In the genomic region with DNA sequence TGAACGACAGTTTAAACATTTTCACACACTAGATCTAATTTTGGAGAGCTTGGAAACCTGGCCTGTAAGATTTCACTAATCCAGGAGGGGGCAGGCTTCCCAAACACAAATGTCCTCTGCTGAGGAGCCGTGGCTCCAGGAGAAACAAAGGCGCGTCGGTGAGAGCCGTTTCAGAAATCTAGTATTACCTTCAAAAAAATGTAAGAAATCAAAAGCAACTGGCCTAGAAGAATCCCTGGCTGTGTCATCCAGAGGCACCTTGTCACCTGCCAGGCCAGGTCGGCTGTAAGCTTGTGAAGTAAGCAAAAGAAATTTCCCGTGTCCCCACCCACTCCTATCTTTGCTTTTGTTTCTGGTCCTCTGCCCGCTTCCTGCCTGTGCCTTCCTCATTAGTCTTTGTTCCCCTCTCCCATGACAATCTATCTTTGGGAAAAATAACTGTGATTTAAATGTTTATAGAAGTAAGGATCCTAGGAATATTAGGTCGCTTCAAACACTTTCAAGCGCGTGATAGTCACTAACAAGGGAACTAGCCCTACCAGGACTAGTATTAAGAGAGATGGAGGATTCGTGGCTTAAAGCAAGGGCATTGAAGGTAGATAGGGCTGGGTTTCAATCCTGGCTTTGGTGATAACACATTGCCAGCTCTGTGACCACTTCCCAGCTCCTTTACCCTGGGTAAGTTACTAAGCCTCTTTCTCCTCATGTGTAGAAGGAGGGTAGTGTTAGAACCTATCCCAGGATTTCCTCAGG, we compare ENCODE assay signal across 1 cellular context.
TF ChIP-seq lines count a peak whose summit lies in the region.

No MANE protein-coding gene starts in this region.

TF ChIP-seq in HepG2, 621 proteins besides CTCF, POLR2A, EP300 and RAD21 (continued from another document and continues in another):
- TF ChIP-seq ATF7-NPFF (CRISPR knock-in tag; IDR thresholded peaks at IDR 0.05; ENCODE audit: low read depth) (no peak), EZH2 (conservative IDR thresholded peaks at IDR 0.05; ENCODE audit: low read depth, low read length) (no peak), ZSCAN31 (CRISPR knock-in tag; IDR thresholded peaks at IDR 0.05; ENCODE audit: low read depth) (no peak), PHB2 (IDR thresholded peaks at IDR 0.05; ENCODE audit: partially characterized antibody) (no peak), ZNF256 (CRISPR knock-in tag; conservative IDR thresholded peaks at IDR 0.05) (peak; percentile 56; the same call in 1 of the 2 replicates), BORCS8-MEF2B (CRISPR knock-in tag; IDR thresholded peaks at IDR 0.05) (0 out of 2 replicates have a peak, but pooled peaks have one; percentile 47), ZNF230 (CRISPR knock-in tag; IDR thresholded peaks at IDR 0.05) (no peak), KDM6A (CRISPR knock-in tag; IDR thresholded peaks at IDR 0.05; ENCODE audit: low read depth) (no peak), ISL2 (CRISPR knock-in tag; IDR thresholded peaks at IDR 0.05) (peak; percentile 35; the same call in 1 of the 2 replicates), ZMYM2 (CRISPR knock-in tag; IDR thresholded peaks at IDR 0.05) (no peak), PHF8 (CRISPR knock-in tag; IDR thresholded peaks at IDR 0.05) (no peak), E2F1 (CRISPR knock-in tag; IDR thresholded peaks at IDR 0.05) (no peak), ZNF614 (CRISPR knock-in tag; IDR thresholded peaks at IDR 0.05; ENCODE audit: borderline replicate concordance) (no peak), ZNF749 (CRISPR knock-in tag; IDR thresholded peaks at IDR 0.05; ENCODE audit: borderline replicate concordance) (no peak), RELA (CRISPR knock-in tag; IDR thresholded peaks at IDR 0.05) (no peak), ZFP82 (CRISPR knock-in tag; IDR thresholded peaks at IDR 0.05; ENCODE audit: borderline replicate concordance) (no peak), ZNF331 (CRISPR knock-in tag; IDR thresholded peaks at IDR 0.05) (0 out of 2 replicates have a peak, but pooled peaks have one; percentile 22), SMAD9 (CRISPR knock-in tag; IDR thresholded peaks at IDR 0.05) (no peak), KAT2B (IDR thresholded peaks at IDR 0.05; ENCODE audit: borderline replicate concordance, low read depth, low read length) (no peak), ZFP36L2 (CRISPR knock-in tag; IDR thresholded peaks at IDR 0.05) (no peak), NFRKB (IDR thresholded peaks at IDR 0.05) (no peak), HDAC6 (IDR thresholded peaks at IDR 0.05; ENCODE audit: low read depth, low read length) (no peak), HOXA9 (CRISPR knock-in tag; IDR thresholded peaks at IDR 0.05; ENCODE audit: borderline replicate concordance) (no peak), MXD3 (CRISPR knock-in tag; IDR thresholded peaks at IDR 0.05) (no peak), IKZF1 (IDR thresholded peaks at IDR 0.05) (no peak), REXO4 (CRISPR knock-in tag; IDR thresholded peaks at IDR 0.05; ENCODE audit: borderline replicate concordance) (no peak), ZNF619 (CRISPR knock-in tag; IDR thresholded peaks at IDR 0.05) (no peak), ZNF720 (CRISPR knock-in tag; IDR thresholded peaks at IDR 0.05) (no peak), ZNF501 (CRISPR knock-in tag; IDR thresholded peaks at IDR 0.05) (peak; percentile 80), SNRNP70 (IDR thresholded peaks at IDR 0.05; ENCODE audit: low read depth, low read length) (no peak), GABPB1 (CRISPR knock-in tag; IDR thresholded peaks at IDR 0.05) (no peak), ATF2 (CRISPR knock-in tag; IDR thresholded peaks at IDR 0.05) (no peak), KAT8 (CRISPR knock-in tag; IDR thresholded peaks at IDR 0.05) (peak; percentile 51; the same call in 1 of the 2 replicates), ZNF317 (CRISPR knock-in tag; IDR thresholded peaks at IDR 0.05) (no peak), KDM3A (CRISPR knock-in tag; IDR thresholded peaks at IDR 0.05; ENCODE audit: low read depth) (no peak), ZNF839 (CRISPR knock-in tag; IDR thresholded peaks at IDR 0.05; ENCODE audit: borderline replicate concordance) (no peak), ZNF251 (CRISPR knock-in tag; IDR thresholded peaks at IDR 0.05) (no peak), ZIK1 (CRISPR knock-in tag; IDR thresholded peaks at IDR 0.05; ENCODE audit: borderline replicate concordance, low read depth) (no peak), PHF5A (CRISPR knock-in tag; IDR thresholded peaks at IDR 0.05; ENCODE audit: low read depth, unreplicated experiment) (no peak), SP140L (CRISPR knock-in tag; IDR thresholded peaks at IDR 0.05; ENCODE audit: borderline replicate concordance) (0 out of 2 replicates have a peak, but pooled peaks have one; percentile 40), NFATC3 (CRISPR knock-in tag; IDR thresholded peaks at IDR 0.05) (no peak), ERF (CRISPR knock-in tag; IDR thresholded peaks at IDR 0.05) (peak; percentile 46; the same call in 1 of the 2 replicates), ZNF275 (CRISPR knock-in tag; IDR thresholded peaks at IDR 0.05; ENCODE audit: borderline replicate concordance) (no peak), MXI1 (IDR thresholded peaks at IDR 0.05; ENCODE audit: borderline replicate concordance, low read depth, low read length) (no peak), NR2F6 (IDR thresholded peaks at IDR 0.05) (no peak), NR2F6 (CRISPR knock-in tag; IDR thresholded peaks at IDR 0.05) (no peak), ZBTB21 (CRISPR knock-in tag; IDR thresholded peaks at IDR 0.05) (no peak), MAX (IDR thresholded peaks at IDR 0.05) (no peak), TP53 (CRISPR knock-in tag; conservative IDR thresholded peaks at IDR 0.05) (no peak), HMG20A (CRISPR knock-in tag; IDR thresholded peaks at IDR 0.05; ENCODE audit: borderline replicate concordance) (no peak), ZFP36 (IDR thresholded peaks at IDR 0.05; ENCODE audit: borderline replicate concordance, low read depth, low read length, partially characterized antibody) (no peak), THAP11 (CRISPR knock-in tag; IDR thresholded peaks at IDR 0.05) (0 out of 2 replicates have a peak, but pooled peaks have one; percentile 29)
- TF ChIP-seq, protein P1, sequence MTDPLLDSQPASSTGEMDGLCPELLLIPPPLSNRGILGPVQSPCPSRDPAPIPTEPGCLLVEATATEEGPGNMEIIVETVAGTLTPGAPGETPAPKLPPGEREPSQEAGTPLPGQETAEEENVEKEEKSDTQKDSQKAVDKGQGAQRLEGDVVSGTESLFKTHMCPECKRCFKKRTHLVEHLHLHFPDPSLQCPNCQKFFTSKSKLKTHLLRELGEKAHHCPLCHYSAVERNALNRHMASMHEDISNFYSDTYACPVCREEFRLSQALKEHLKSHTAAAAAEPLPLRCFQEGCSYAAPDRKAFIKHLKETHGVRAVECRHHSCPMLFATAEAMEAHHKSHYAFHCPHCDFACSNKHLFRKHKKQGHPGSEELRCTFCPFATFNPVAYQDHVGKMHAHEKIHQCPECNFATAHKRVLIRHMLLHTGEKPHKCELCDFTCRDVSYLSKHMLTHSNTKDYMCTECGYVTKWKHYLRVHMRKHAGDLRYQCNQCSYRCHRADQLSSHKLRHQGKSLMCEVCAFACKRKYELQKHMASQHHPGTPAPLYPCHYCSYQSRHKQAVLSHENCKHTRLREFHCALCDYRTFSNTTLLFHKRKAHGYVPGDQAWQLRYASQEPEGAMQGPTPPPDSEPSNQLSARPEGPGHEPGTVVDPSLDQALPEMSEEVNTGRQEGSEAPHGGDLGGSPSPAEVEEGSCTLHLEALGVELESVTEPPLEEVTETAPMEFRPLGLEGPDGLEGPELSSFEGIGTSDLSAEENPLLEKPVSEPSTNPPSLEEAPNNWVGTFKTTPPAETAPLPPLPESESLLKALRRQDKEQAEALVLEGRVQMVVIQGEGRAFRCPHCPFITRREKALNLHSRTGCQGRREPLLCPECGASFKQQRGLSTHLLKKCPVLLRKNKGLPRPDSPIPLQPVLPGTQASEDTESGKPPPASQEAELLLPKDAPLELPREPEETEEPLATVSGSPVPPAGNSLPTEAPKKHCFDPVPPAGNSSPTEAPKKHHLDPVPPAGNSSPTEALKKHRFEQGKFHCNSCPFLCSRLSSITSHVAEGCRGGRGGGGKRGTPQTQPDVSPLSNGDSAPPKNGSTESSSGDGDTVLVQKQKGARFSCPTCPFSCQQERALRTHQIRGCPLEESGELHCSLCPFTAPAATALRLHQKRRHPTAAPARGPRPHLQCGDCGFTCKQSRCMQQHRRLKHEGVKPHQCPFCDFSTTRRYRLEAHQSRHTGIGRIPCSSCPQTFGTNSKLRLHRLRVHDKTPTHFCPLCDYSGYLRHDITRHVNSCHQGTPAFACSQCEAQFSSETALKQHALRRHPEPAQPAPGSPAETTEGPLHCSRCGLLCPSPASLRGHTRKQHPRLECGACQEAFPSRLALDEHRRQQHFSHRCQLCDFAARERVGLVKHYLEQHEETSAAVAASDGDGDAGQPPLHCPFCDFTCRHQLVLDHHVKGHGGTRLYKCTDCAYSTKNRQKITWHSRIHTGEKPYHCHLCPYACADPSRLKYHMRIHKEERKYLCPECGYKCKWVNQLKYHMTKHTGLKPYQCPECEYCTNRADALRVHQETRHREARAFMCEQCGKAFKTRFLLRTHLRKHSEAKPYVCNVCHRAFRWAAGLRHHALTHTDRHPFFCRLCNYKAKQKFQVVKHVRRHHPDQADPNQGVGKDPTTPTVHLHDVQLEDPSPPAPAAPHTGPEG (CRISPR knock-in tag; IDR thresholded peaks at IDR 0.05) = no peak
- TF ChIP-seq, protein P2, sequence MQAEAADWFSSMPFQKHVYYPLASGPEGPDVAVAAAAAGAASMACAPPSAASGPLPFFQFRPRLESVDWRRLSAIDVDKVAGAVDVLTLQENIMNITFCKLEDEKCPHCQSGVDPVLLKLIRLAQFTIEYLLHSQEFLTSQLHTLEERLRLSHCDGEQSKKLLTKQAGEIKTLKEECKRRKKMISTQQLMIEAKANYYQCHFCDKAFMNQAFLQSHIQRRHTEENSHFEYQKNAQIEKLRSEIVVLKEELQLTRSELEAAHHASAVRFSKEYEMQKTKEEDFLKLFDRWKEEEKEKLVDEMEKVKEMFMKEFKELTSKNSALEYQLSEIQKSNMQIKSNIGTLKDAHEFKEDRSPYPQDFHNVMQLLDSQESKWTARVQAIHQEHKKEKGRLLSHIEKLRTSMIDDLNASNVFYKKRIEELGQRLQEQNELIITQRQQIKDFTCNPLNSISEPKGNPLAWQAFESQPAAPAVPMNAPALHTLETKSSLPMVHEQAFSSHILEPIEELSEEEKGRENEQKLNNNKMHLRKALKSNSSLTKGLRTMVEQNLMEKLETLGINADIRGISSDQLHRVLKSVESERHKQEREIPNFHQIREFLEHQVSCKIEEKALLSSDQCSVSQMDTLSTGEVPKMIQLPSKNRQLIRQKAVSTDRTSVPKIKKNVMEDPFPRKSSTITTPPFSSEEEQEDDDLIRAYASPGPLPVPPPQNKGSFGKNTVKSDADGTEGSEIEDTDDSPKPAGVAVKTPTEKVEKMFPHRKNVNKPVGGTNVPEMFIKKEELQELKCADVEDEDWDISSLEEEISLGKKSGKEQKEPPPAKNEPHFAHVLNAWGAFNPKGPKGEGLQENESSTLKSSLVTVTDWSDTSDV (CRISPR knock-in tag; IDR thresholded peaks at IDR 0.05) = no peak
- TF ChIP-seq, protein P3, sequence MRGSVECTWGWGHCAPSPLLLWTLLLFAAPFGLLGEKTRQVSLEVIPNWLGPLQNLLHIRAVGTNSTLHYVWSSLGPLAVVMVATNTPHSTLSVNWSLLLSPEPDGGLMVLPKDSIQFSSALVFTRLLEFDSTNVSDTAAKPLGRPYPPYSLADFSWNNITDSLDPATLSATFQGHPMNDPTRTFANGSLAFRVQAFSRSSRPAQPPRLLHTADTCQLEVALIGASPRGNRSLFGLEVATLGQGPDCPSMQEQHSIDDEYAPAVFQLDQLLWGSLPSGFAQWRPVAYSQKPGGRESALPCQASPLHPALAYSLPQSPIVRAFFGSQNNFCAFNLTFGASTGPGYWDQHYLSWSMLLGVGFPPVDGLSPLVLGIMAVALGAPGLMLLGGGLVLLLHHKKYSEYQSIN (CRISPR knock-in tag; IDR thresholded peaks at IDR 0.05; ENCODE audit: borderline replicate concordance) = no peak
